Comparison of ENCODE assay signal across 8 cellular contexts in genomic region chr22:46576556-46577351, GRCh38. TPM values are rescaled to one million over a fixed set of nuclear protein-coding genes. Genes with fewer than 3 reads are reported as not detected.
DNase-seq lines count a peak whose midpoint lies in the region; ATAC-seq, FAIRE-seq and TF ChIP-seq lines count a peak whose summit lies in the region.

No MANE protein-coding gene starts in this region.

- H3K36me3 ChIP-seq in CD8-positive, alpha-beta memory T cell (ENCODE audit: insufficient read depth, low read length), result no peaks in the 10 kb centered on the region
- H3K36me3 ChIP-seq in psoas muscle (ENCODE audit: insufficient read depth in 1 of 2, low read depth in 1 of 2), result no peaks in the 10 kb centered on the region

- 1 to 8% (median 2%) methylated on average over 28 to 141 of the region's 141 CpGs for WGBS in psoas muscle, 3 donors

- POLR2A ChIA-PET in CD8-positive, alpha-beta memory T cell (lab: Charles Lee), result no interaction called here

- no peak for TF ChIP-seq POLR2A in H54 (IDR thresholded peaks at IDR 0.05; ENCODE audit: low read depth, low read length)

- no peaks in the 10 kb centered on the region for H3K27me3 ChIP-seq in CD8-positive, alpha-beta memory T cell (ENCODE audit: insufficient read depth, low read length, poor library complexity, severe bottlenecking)
- no peaks in the 10 kb centered on the region for H3K27me3 ChIP-seq in psoas muscle (ENCODE audit: insufficient read depth in 3 of 3, low read length in 2 of 3)

- H3K9me3 Mint-ChIP-seq in CD8-positive, alpha-beta memory T cell, result peaks cover under 1 to 5% (median 4%) of the 10 kb centered on the region in 5 donors
- peaks cover 7% of the 10 kb centered on the region for H3K9me3 Mint-ChIP-seq in activated naive CD4-positive, alpha-beta T cell treated with anti-CD3 and anti-CD28 coated beads, Interleukin-2, amount 10 ng/mL, durations not matched to agents 7 days and 5 days

- peaks cover 0 to 3% of the 10 kb centered on the region in 2 donors for H3K27me3 Mint-ChIP-seq in CD8-positive, alpha-beta memory T cell
- peaks cover 42% of the 10 kb centered on the region for H3K27me3 Mint-ChIP-seq in activated naive CD4-positive, alpha-beta T cell treated with anti-CD3 and anti-CD28 coated beads, Interleukin-2, amount 10 ng/mL, durations not matched to agents 7 days and 5 days

- H3K36me3 Mint-ChIP-seq in CD8-positive, alpha-beta memory T cell, result peaks cover 0 to 5% (median 2%) of the 10 kb centered on the region in 3 donors
- H3K36me3 Mint-ChIP-seq in activated naive CD4-positive, alpha-beta T cell treated with anti-CD3 and anti-CD28 coated beads, Interleukin-2, amount 10 ng/mL, durations not matched to agents 7 days and 5 days, result peaks cover 2% of the 10 kb centered on the region

- H3K4me3 ChIP-seq in CD8-positive, alpha-beta memory T cell (ENCODE audit: low read length), result peak overlapping the region; percentile 62
- H3K4me3 ChIP-seq in psoas muscle, result peak overlapping the region; percentile 89

- CTCF ChIA-PET in CD8-positive, alpha-beta memory T cell (lab: Charles Lee), result interaction anchor here (0.6 kb wide), 1 partner anchor 14 kb away, joined by 4 read pairs; no protein-coding TSS in a partner anchor
- CTCF ChIA-PET in activated naive CD4-positive, alpha-beta T cell treated with anti-CD3 and anti-CD28 coated beads, Interleukin-2, amount 10 ng/mL, durations not matched to agents 7 days and 5 days (lab: Charles Lee), result interaction anchor here (1.5 kb wide), 1 partner anchor 13 kb away, joined by 6 read pairs; no protein-coding TSS in a partner anchor

- peak; percentile 53 to 71 (median 67) for DNase-seq in CD8-positive, alpha-beta memory T cell
- DNase-seq in H54 (ENCODE audit: insufficient read length, low spot score) (peak; percentile 58), RPMI8226 (peak; percentile 76), Right ventricle myocardium superior (peak; percentile 79), psoas muscle (peak; percentile 64 to 80), NCI-H510A (lab: John Stamatoyannopoulos, UW) (no peak)
- DNase-seq in activated naive CD4-positive, alpha-beta T cell treated with anti-CD3 and anti-CD28 coated beads, Interleukin-2, amount 10 ng/mL, durations not matched to agents 7 days and 5 days, result peak; percentile 65

- peaks cover 30% of the 10 kb centered on the region for H3K4me1 ChIP-seq in CD8-positive, alpha-beta memory T cell (ENCODE audit: insufficient read depth, low read length)
- peaks cover 44% of the 10 kb centered on the region for H3K4me1 ChIP-seq in psoas muscle

- peak overlapping the region; percentile 79 to 92 (median 83) for H3K4me3 Mint-ChIP-seq in CD8-positive, alpha-beta memory T cell
- peak overlapping the region; percentile 79 for H3K4me3 Mint-ChIP-seq in activated naive CD4-positive, alpha-beta T cell treated with anti-CD3 and anti-CD28 coated beads, Interleukin-2, amount 10 ng/mL, durations not matched to agents 7 days and 5 days

- ATAC-seq in Right ventricle myocardium superior (ENCODE audit: poor library complexity) (peak; percentile 28), psoas muscle (peak; percentile 40 to 44 (median 42)), HG03378 (IDR thresholded peaks at IDR 0.05; ENCODE audit: unreplicated experiment) (no peak)

- intact Hi-C loops in Right ventricle myocardium superior (cut with DNase I) (no loop called here), psoas muscle (cut with DNase I) (loop anchor here in 1 of 2 donors (5.0 kb wide), 1 partner anchor 161 kb away; the partner anchor contains the start of gene CERK)

- no peak for FAIRE-seq in H54 (lab: Jason Lieb, UNC)

- H3K9me3 ChIP-seq in CD8-positive, alpha-beta memory T cell (ENCODE audit: low read length), result no peaks in the 10 kb centered on the region
- H3K9me3 ChIP-seq in psoas muscle, result peaks cover 5% of the 10 kb centered on the region

- TF ChIP-seq CTCF in psoas muscle (IDR thresholded peaks at IDR 0.05), result no peak

- peak overlapping the region in 3 of 8 donors; percentile 70 to 78 (median 71) for H3K27ac Mint-ChIP-seq in CD8-positive, alpha-beta memory T cell
- peak overlapping the region; percentile 82 for H3K27ac Mint-ChIP-seq in activated naive CD4-positive, alpha-beta T cell treated with anti-CD3 and anti-CD28 coated beads, Interleukin-2, amount 10 ng/mL, durations not matched to agents 7 days and 5 days

- peaks cover 30 to 50% (median 34%) of the 10 kb centered on the region in 3 donors for H3K4me1 Mint-ChIP-seq in CD8-positive, alpha-beta memory T cell
- peaks cover 56% of the 10 kb centered on the region for H3K4me1 Mint-ChIP-seq in activated naive CD4-positive, alpha-beta T cell treated with anti-CD3 and anti-CD28 coated beads, Interleukin-2, amount 10 ng/mL, durations not matched to agents 7 days and 5 days

- H3K27ac ChIP-seq in CD8-positive, alpha-beta memory T cell (ENCODE audit: low read depth, low read length), result peak overlapping the region; percentile 31
- H3K27ac ChIP-seq in psoas muscle, result peak overlapping the region; percentile 81

RNA-seq across cellular contexts. Expression of gene CELSR1, which starts 39.3 kb away (rescaled TPM):
- under 1 TPM; 0.15 to 0.33 TPM for total RNA-seq in CD8-positive, alpha-beta memory T cell
- 0.30 TPM for polyA plus RNA-seq in CD8-positive, alpha-beta memory T cell
- total RNA-seq in Right ventricle myocardium superior (7.6 TPM), psoas muscle (under 1 TPM; 0.10 to 0.39 (median 0.20) TPM)
- polyA plus RNA-seq in psoas muscle, result under 1 TPM; 0.09 to 0.18 (median 0.18) TPM

RNA-seq across cellular contexts. Expression of gene GRAMD4, which starts 43.4 kb away (rescaled TPM):
- total RNA-seq in CD8-positive, alpha-beta memory T cell, result 10 to 100 TPM; 25.3 to 33.0 TPM
- polyA plus RNA-seq in CD8-positive, alpha-beta memory T cell, result 7.6 TPM
- total RNA-seq in Right ventricle myocardium superior, result 80.7 TPM
- total RNA-seq in psoas muscle, result 10 to 100 TPM; 17.8 to 39.3 (median 36.9) TPM
- 10 to 100 TPM; 11.3 to 16.6 (median 11.3) TPM for polyA plus RNA-seq in psoas muscle
